In the genomic region with DNA sequence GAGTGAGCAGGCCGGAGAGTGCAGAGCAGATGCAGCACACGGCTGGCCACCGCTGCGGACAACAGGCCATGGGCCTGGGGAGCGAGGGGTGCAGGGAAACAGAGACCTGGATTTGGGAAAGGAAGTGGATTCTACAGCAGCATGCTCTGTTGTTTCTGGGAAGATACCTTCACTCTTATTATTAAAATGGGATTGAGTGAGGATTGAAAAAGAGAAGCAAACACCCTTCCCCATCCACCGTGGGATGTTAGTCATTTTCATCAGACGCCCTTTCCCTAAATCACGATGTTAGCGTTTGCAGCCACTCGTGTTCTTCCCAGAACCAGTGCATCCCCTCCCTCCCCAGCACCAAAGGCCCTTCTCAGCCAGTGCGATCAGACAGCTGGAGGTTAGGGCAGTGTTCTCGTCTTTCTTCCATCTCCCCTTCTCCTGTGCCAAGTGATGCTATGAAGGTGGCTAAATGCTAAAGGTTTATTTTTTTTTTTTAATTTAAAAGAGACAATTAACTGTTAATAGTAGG, we compare ENCODE assay signal across 16 cellular contexts.
A peak's percentile ranks its signal among the peaks of the same experiment; 100 is the strongest.
DNase-seq lines count a peak whose midpoint lies in the region; ATAC-seq and TF ChIP-seq lines count a peak whose summit lies in the region.
"Had no signal": no experiment of that assay in that cellular context is flagged by ENCODE, and none has a peak within 500 bp of the region (broad histone marks: within the 10 kb centered on the region; RNA-seq: fewer than 3 reads in every experiment).

No MANE protein-coding gene starts in this region.

- TF ChIP-seq CTCF in chondrocyte (IDR thresholded peaks at IDR 0.05): no peak
- TF ChIP-seq CTCF in upper lobe of right lung (IDR thresholded peaks at IDR 0.05): no peak
- TF ChIP-seq CTCF in smooth muscle cell (IDR thresholded peaks at IDR 0.05; ENCODE audit: borderline replicate concordance, insufficient read depth, poor library complexity, severe bottlenecking): no peak

- H3K79me2 ChIP-seq in smooth muscle cell (ENCODE audit: low read depth): no peaks in the 10 kb centered on the region

- peaks cover 43% of the 10 kb centered on the region for H3K4me1 ChIP-seq in upper lobe of right lung
- H3K4me1 ChIP-seq in smooth muscle cell (ENCODE audit: low read depth): peaks cover 23% of the 10 kb centered on the region
- H3K4me1 ChIP-seq: body of pancreas had no signal

- no peak for ATAC-seq in upper lobe of right lung
- no peak for ATAC-seq in activated CD8-positive, alpha-beta memory T cell treated with anti-CD3 and anti-CD28 coated beads, Interleukin-2, amount 10 ng/mL, durations not matched to agents 7 days and 5 days
- ATAC-seq: body of pancreas had no signal

- H3K27ac ChIP-seq in upper lobe of right lung (peak overlapping the region; percentile 17), smooth muscle cell (ENCODE audit: low read depth) (no peak overlapping the region)
- H3K27ac ChIP-seq: body of pancreas, neutrophil, SK-N-MC had no signal

- no peak overlapping the region for H3K4me3 Mint-ChIP-seq in chondrocyte (ENCODE audit: unreplicated experiment)
- no peak overlapping the region for H3K4me3 Mint-ChIP-seq in activated CD8-positive, alpha-beta memory T cell treated with anti-CD3 and anti-CD28 coated beads, Interleukin-2, amount 10 ng/mL, durations not matched to agents 7 days and 5 days

- peak overlapping the region; percentile 82 for H3K27ac Mint-ChIP-seq in chondrocyte (ENCODE audit: unreplicated experiment)
- H3K27ac Mint-ChIP-seq in activated CD8-positive, alpha-beta memory T cell treated with anti-CD3 and anti-CD28 coated beads, Interleukin-2, amount 10 ng/mL, durations not matched to agents 7 days and 5 days: no peak overlapping the region

- H3K36me3 ChIP-seq in upper lobe of right lung (no peaks in the 10 kb centered on the region), smooth muscle cell (ENCODE audit: low read depth) (no peaks in the 10 kb centered on the region)
- H3K36me3 ChIP-seq: heart left ventricle, neutrophil had no signal

- no peaks in the 10 kb centered on the region for H3K9me3 Mint-ChIP-seq in chondrocyte (ENCODE audit: low read depth)
- H3K9me3 Mint-ChIP-seq in activated CD8-positive, alpha-beta memory T cell treated with anti-CD3 and anti-CD28 coated beads, Interleukin-2, amount 10 ng/mL, durations not matched to agents 7 days and 5 days (ENCODE audit: low read depth): no peaks in the 10 kb centered on the region

- no peaks in the 10 kb centered on the region for H3K27me3 Mint-ChIP-seq in chondrocyte (ENCODE audit: low read depth)
- H3K27me3 Mint-ChIP-seq in activated CD8-positive, alpha-beta memory T cell treated with anti-CD3 and anti-CD28 coated beads, Interleukin-2, amount 10 ng/mL, durations not matched to agents 7 days and 5 days: no peaks in the 10 kb centered on the region

- no peak overlapping the region for H3K9ac ChIP-seq in smooth muscle cell (ENCODE audit: low read depth)

- CTCF ChIA-PET in activated CD8-positive, alpha-beta memory T cell treated with anti-CD3 and anti-CD28 coated beads, Interleukin-2, amount 10 ng/mL, durations not matched to agents 7 days and 5 days (lab: Charles Lee): interaction anchor here (0.7 kb wide), 1 partner anchor 16 kb away, joined by 3 read pairs; no protein-coding TSS in a partner anchor

- H3K4me2 ChIP-seq in smooth muscle cell: no peak overlapping the region

- no peaks in the 10 kb centered on the region for H4K20me1 ChIP-seq in smooth muscle cell (ENCODE audit: low read depth)

- H3F3A ChIP-seq in smooth muscle cell (ENCODE audit: low read depth): peaks cover 25% of the 10 kb centered on the region

- no peak overlapping the region for H2AFZ ChIP-seq in smooth muscle cell (ENCODE audit: low read depth)

- H3K27me3 ChIP-seq in upper lobe of right lung (no peaks in the 10 kb centered on the region), smooth muscle cell (ENCODE audit: low read depth) (no peaks in the 10 kb centered on the region)
- H3K27me3 ChIP-seq: body of pancreas, heart left ventricle, left lung, neutrophil had no signal

- 93% methylated on average over 12 of the region's 12 CpGs for WGBS in smooth muscle cell (ENCODE audit: low lambda C conversion rate)

- no peaks in the 10 kb centered on the region for H3K36me3 Mint-ChIP-seq in chondrocyte (ENCODE audit: low read depth)
- H3K36me3 Mint-ChIP-seq in activated CD8-positive, alpha-beta memory T cell treated with anti-CD3 and anti-CD28 coated beads, Interleukin-2, amount 10 ng/mL, durations not matched to agents 7 days and 5 days: peaks cover 44% of the 10 kb centered on the region

- no peak overlapping the region for H3K4me3 ChIP-seq in upper lobe of right lung
- no peak overlapping the region for H3K4me3 ChIP-seq in smooth muscle cell
- H3K4me3 ChIP-seq: body of pancreas, heart left ventricle, left lung, SK-N-MC had no signal

- H3K9me3 ChIP-seq in upper lobe of right lung (no peaks in the 10 kb centered on the region), smooth muscle cell (replicated peaks; ENCODE audit: low read depth) (no peaks in the 10 kb centered on the region)
- H3K9me3 ChIP-seq: body of pancreas, heart left ventricle, left lung, neutrophil had no signal

- H3K4me1 Mint-ChIP-seq in chondrocyte (ENCODE audit: low read depth): peaks cover 66% of the 10 kb centered on the region
- H3K4me1 Mint-ChIP-seq in activated CD8-positive, alpha-beta memory T cell treated with anti-CD3 and anti-CD28 coated beads, Interleukin-2, amount 10 ng/mL, durations not matched to agents 7 days and 5 days: peaks cover 38% of the 10 kb centered on the region

- DNase-seq in activated effector memory CD4-positive, alpha-beta T cell treated with anti-CD3 and anti-CD28 coated beads, Interleukin-2, amount 50 U/mL, for 16 hours: peak; percentile 33
- DNase-seq in activated effector memory CD4-positive, alpha-beta T cell treated with Interleukin-2 at 50 U/mL for 16 hours: no peak
- no peak for DNase-seq in chondrocyte (ENCODE audit: low spot score)
- DNase-seq in mesenteric fat pad (ENCODE audit: low spot score): peak; percentile 67
- DNase-seq in upper lobe of right lung: no peak
- no peak for DNase-seq in activated CD8-positive, alpha-beta memory T cell treated with anti-CD3 and anti-CD28 coated beads, Interleukin-2, amount 10 ng/mL, durations not matched to agents 7 days and 5 days
- no peak for DNase-seq in superior temporal gyrus (ENCODE audit: extremely low spot score)
- no peak for DNase-seq in smooth muscle cell (lab: John Stamatoyannopoulos, UW; ENCODE audit: unreplicated experiment)
- DNase-seq: DMS153, NCI-H1417 treated with DMSO at 0.1 percent for 48 hours, T1000 had no signal

- intact Hi-C loops in upper lobe of right lung (cut with DNase I): no loop called here

Comparison
In these comparisons a context has a peak if more than half of its experiments do, and no peak if none do; other contexts are left out.
1. DNase-seq: peak in activated effector memory CD4-positive, alpha-beta T cell treated with anti-CD3 and anti-CD28 coated beads, Interleukin-2, amount 50 U/mL, for 16 hours (single experiment) and mesenteric fat pad (single experiment); none in activated effector memory CD4-positive, alpha-beta T cell treated with Interleukin-2 at 50 U/mL for 16 hours (single experiment), chondrocyte (single experiment), upper lobe of right lung (single experiment), activated CD8-positive, alpha-beta memory T cell treated with anti-CD3 and anti-CD28 coated beads, Interleukin-2, amount 10 ng/mL, durations not matched to agents 7 days and 5 days (single experiment), superior temporal gyrus (single experiment) and smooth muscle cell (single experiment).